In the genomic region with DNA sequence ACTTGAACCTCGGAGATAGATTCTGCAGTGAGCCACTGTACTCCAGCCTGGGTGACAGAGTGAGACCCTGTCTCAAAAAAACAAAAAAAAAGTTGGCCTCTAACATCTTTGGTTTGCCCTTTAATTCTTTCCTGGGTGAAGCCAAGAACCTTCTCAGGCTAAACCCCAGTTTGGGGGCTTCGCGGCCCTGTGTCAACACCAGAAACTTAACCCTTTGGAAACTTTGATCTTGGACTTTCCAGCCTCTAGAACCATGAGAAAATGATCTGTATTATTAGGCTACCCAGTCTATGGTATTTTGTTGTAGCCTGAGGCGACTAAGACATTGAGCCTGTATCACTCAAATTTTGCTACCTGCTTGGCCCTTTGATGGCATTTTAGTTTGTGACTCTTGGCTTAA, we compare ENCODE assay signal across 27 cellular contexts.
"Had no signal": no experiment of that assay in that cellular context is flagged by ENCODE, and none has a peak within 500 bp of the region (broad histone marks: within the 10 kb centered on the region; RNA-seq: fewer than 3 reads in every experiment).

No MANE protein-coding gene starts in this region.

- ATAC-seq: stimulated activated effector memory CD8-positive, alpha-beta T cell treated with anti-CD3 and anti-CD28 coated beads, Interleukin-12 subunit alpha, Interleukin-12 subunit beta, amount 100 ng/mL, for 72 hours; stimulated activated memory B cell treated with anti-CD40 and anti-IgM and Interleukin-4, amounts not matched to agents 10 μg/mL and 1 μg/mL and 100 μg/mL, for 72 hours; stimulated activated naive B cell treated with anti-CD40 and anti-IgM and Interleukin-4, amounts not matched to agents 10 μg/mL and 1 μg/mL and 100 μg/mL, for 72 hours; stimulated activated naive CD8-positive, alpha-beta T cell treated with anti-CD3 and anti-CD28 coated beads, Interleukin-15, amount 100 ng/mL, for 72 hours; stimulated activated naive CD8-positive, alpha-beta T cell treated with anti-CD3 and anti-CD28 coated beads, Interleukin-15, Interleukin-2, amounts not matched to agents 100 U/mL and 50 U/mL, for 24 hours; upper lobe of right lung had no signal

- DNase-seq: stimulated activated CD4-positive, alpha-beta T cell treated with anti-CD3 and anti-CD28 coated beads, Interleukin-2, amount 100 ng/mL, for 48 hours; stimulated activated CD4-positive, alpha-beta T cell treated with anti-CD3 and anti-CD28 coated beads, Interleukin-4, amount 100 ng/mL, for 1 hour; stimulated activated CD4-positive, alpha-beta T cell treated with anti-CD3 and anti-CD28 coated beads, Interleukin-4, amount 100 ng/mL, for 24 hours; stimulated activated CD4-positive, alpha-beta T cell treated with anti-CD3 and anti-CD28 coated beads, Interleukin-4, amount 100 ng/mL, for 4 hours; stimulated activated CD8-positive, alpha-beta memory T cell treated with anti-CD3 and anti-CD28 coated beads, Interleukin-4, amount 100 ng/mL, for 48 hours; stimulated activated naive B cell treated with anti-CD40 and anti-IgM and Interleukin-4, amounts not matched to agents 10 μg/mL and 1 μg/mL and 100 μg/mL, for 72 hours; stimulated activated naive CD4-positive, alpha-beta T cell; stimulated activated naive CD4-positive, alpha-beta T cell treated with Interleukin-2 at 50 U/mL for 16 hours; stimulated activated naive CD8-positive, alpha-beta T cell treated with anti-CD3 and anti-CD28 coated beads, Interleukin-15, amount 100 ng/mL, for 72 hours; stimulated activated naive CD8-positive, alpha-beta T cell treated with anti-CD3 and anti-CD28 coated beads, Interleukin-15, Interleukin-2, amounts not matched to agents 100 U/mL and 50 U/mL, for 24 hours; stomach; substantia nigra; testis; thyroid gland; tibial artery; transverse colon; trophoblast cell; upper lobe of left lung; upper lobe of right lung; uterus had no signal

- H3K36me3 ChIP-seq: stomach, suprapubic skin, thoracic aorta, thyroid gland, tibial artery, tibial nerve, transverse colon, upper lobe of left lung, upper lobe of right lung, uterus, vagina had no signal

- H3K27ac ChIP-seq: stomach, suprapubic skin, testis, thoracic aorta, thyroid gland, tibial artery, tibial nerve, transverse colon, upper lobe of left lung, upper lobe of right lung, uterus, vagina had no signal

- H3K9me3 ChIP-seq: stomach, suprapubic skin, testis, thoracic aorta, thyroid gland, tibial artery, tibial nerve, transverse colon, upper lobe of left lung, upper lobe of right lung, uterus, vagina had no signal

- H3K4me3 ChIP-seq: stomach, suprapubic skin, testis, thoracic aorta, thyroid gland, tibial artery, tibial nerve, transverse colon, upper lobe of left lung, upper lobe of right lung, uterus, vagina had no signal

- H3K27me3 ChIP-seq: suprapubic skin, testis, thyroid gland, tibial nerve, transverse colon, upper lobe of left lung, upper lobe of right lung, uterus, vagina had no signal

- FAIRE-seq: urothelium cell line had no signal

- H3K4me1 ChIP-seq: uterus had no signal
